In genomic region chr14:102729268-102729667, GRCh38 we compare ENCODE assay signal across 22 cellular contexts. TPM values are rescaled to one million over a fixed set of nuclear protein-coding genes. Genes with fewer than 3 reads are reported as not detected.
DNase-seq lines count a peak whose midpoint lies in the region; ATAC-seq, FAIRE-seq and TF ChIP-seq lines count a peak whose summit lies in the region.
"Had no signal": no experiment of that assay in that cellular context is flagged by ENCODE, and none has a peak within 500 bp of the region (broad histone marks: within the 10 kb centered on the region; RNA-seq: fewer than 3 reads in every experiment).

No MANE protein-coding gene starts in this region.

- CTCF ChIA-PET in WTC11 (lab: Charles Lee), result no interaction called here

- H3K27ac Mint-ChIP-seq in WTC11, result 0 out of 2 replicates have a peak overlapping the region, but pooled peaks have one; percentile 45
- H3K27ac Mint-ChIP-seq: GM23338 had no signal

- H3K4me1 Mint-ChIP-seq in WTC11, result 0 out of 2 replicates have a peak, but pooled peaks cover 2% of the 10 kb centered on the region

- no peaks in the 10 kb centered on the region for H3K9me3 ChIP-seq in MG63
- H3K9me3 ChIP-seq: A549, BE2C had no signal

- H3K27me3 ChIP-seq in MG63, result no peaks in the 10 kb centered on the region
- H3K27me3 ChIP-seq: BE2C had no signal

- H3K36me3 ChIP-seq in MG63, result no peaks in the 10 kb centered on the region

- DNase-seq in HTR-8/SVneo (ENCODE audit: insufficient read length, low spot score) (no peak), WTC11 (ENCODE audit: low spot score) (no peak), globus pallidus (ENCODE audit: low spot score) (peak; percentile 57), pons (ENCODE audit: low spot score) (peak; percentile 68), MG63 (no peak)
- DNase-seq: BE2C, DMS53, GDM1, HCEC 1CT, IMR-90, NCI-H1694, NCI-H2081, NCI-H446, NCI-H526 treated with DMSO at 0.1 percent for 48 hours, OCI-M1, Right ventricle myocardium superior had no signal

- H3K4me3 ChIP-seq in MG63, result no peak overlapping the region
- H3K4me3 ChIP-seq: A549, GM23338 had no signal

- TF ChIP-seq CTCF in WTC11 (IDR thresholded peaks at IDR 0.05), result no peak

- peaks cover 36% of the 10 kb centered on the region for H3K36me3 Mint-ChIP-seq in WTC11

- peak; percentile 23 for FAIRE-seq in HTR-8/SVneo (lab: Jason Lieb, UNC)
- FAIRE-seq: A549, D721Med had no signal

- no peak overlapping the region for H3K4me3 Mint-ChIP-seq in WTC11
- H3K4me3 Mint-ChIP-seq: GM23338 had no signal

- POLR2A ChIA-PET in WTC11 (lab: Charles Lee), result no interaction called here

- no peaks in the 10 kb centered on the region for H3K27me3 Mint-ChIP-seq in WTC11 (ENCODE audit: low read depth)

- ATAC-seq in WTC11 (no peak), HG03196 (IDR thresholded peaks at IDR 0.05; ENCODE audit: unreplicated experiment) (no peak), HG02973 (IDR thresholded peaks at IDR 0.05; ENCODE audit: unreplicated experiment) (no peak), GM18511 (IDR thresholded peaks at IDR 0.05; ENCODE audit: unreplicated experiment) (no peak)
- ATAC-seq: A549, GM23338 had no signal

- no peaks in the 10 kb centered on the region for H3K9me3 Mint-ChIP-seq in WTC11
- H3K9me3 Mint-ChIP-seq: GM23338 had no signal

TF ChIP-seq in WTC11, 78 proteins besides CTCF, POLR2A, EP300 and RAD21:
- TF ChIP-seq SMAD4 (CRISPR knock-in tag; IDR thresholded peaks at IDR 0.05), result no peak

RNA-seq across cellular contexts. Expression of gene TRAF3, which starts 48.0 kb away (rescaled TPM):
- 8.2 to 11.2 TPM (median 9.6 TPM) in 3 replicates for total RNA-seq in WTC11 (2021)
- 10.8 and 12.0 TPM in 2 replicates for total RNA-seq in MG63 (2014; rRNA removed; shearing (Covaris generic); ENCODE audit: low replicate concordance)

Comparison
In these comparisons a context has a peak if more than half of its experiments do, and no peak if none do; other contexts are left out.
1. DNase-seq: peak in globus pallidus (single experiment) and pons (single experiment); none in HTR-8/SVneo (single experiment), WTC11 (single experiment) and MG63 (single experiment).